ENCODE assay signal across 14 cellular contexts in genomic region chr10:62860946-62861345, GRCh38. TPM values are rescaled to one million over a fixed set of nuclear protein-coding genes. Genes with fewer than 3 reads are reported as not detected.
DNase-seq lines count a peak whose midpoint lies in the region; ATAC-seq and TF ChIP-seq lines count a peak whose summit lies in the region.
"Had no signal": no experiment of that assay in that cellular context is flagged by ENCODE, and none has a peak within 500 bp of the region (broad histone marks: within the 10 kb centered on the region; RNA-seq: fewer than 3 reads in every experiment).

No MANE protein-coding gene starts in this region.

- no peaks in the 10 kb centered on the region for H3K9me3 ChIP-seq in DND-41 (ENCODE audit: insufficient read depth, low read length, severe bottlenecking)
- no peaks in the 10 kb centered on the region for H3K9me3 ChIP-seq in Peyer's patch
- H3K9me3 ChIP-seq: gastroesophageal sphincter had no signal

- no peak for TF ChIP-seq POLR2A in Peyer's patch (IDR thresholded peaks at IDR 0.05)

- H3K36me3 ChIP-seq in DND-41 (ENCODE audit: insufficient read depth, low read length) (no peaks in the 10 kb centered on the region), Peyer's patch (no peaks in the 10 kb centered on the region)
- H3K36me3 ChIP-seq: cardiac muscle cell, gastroesophageal sphincter had no signal

- H3K27me3 ChIP-seq in DND-41 (ENCODE audit: insufficient read depth, low read length, poor library complexity) = peaks cover 3% of the 10 kb centered on the region
- H3K27me3 ChIP-seq in Peyer's patch = no peaks in the 10 kb centered on the region
- H3K27me3 ChIP-seq: gastroesophageal sphincter had no signal

- H3K4me3 ChIP-seq in DND-41 (ENCODE audit: low read depth in 1 of 2, low read length in 2 of 2) (no peak overlapping the region), Peyer's patch (no peak overlapping the region)
- H3K4me3 ChIP-seq: cardiac muscle cell, gastroesophageal sphincter, skin epidermis had no signal

- H4K20me1 ChIP-seq in DND-41 (ENCODE audit: insufficient read depth, low read length) = no peaks in the 10 kb centered on the region

- H3K79me2 ChIP-seq in DND-41 (ENCODE audit: insufficient read depth, low read length) = no peaks in the 10 kb centered on the region

- no peak overlapping the region for H3K9ac ChIP-seq in DND-41 (ENCODE audit: low read depth, low read length)

- no peak overlapping the region for H3K27ac ChIP-seq in DND-41 (ENCODE audit: low read length)
- H3K27ac ChIP-seq in Peyer's patch = no peak overlapping the region
- H3K27ac ChIP-seq: cardiac muscle cell, gastroesophageal sphincter, skin epidermis had no signal

- no peak for TF ChIP-seq CTCF in DND-41 (IDR thresholded peaks at IDR 0.05; ENCODE audit: borderline replicate concordance, extremely low read depth, low read length, poor library complexity, severe bottlenecking)
- no peak for TF ChIP-seq CTCF in Peyer's patch (IDR thresholded peaks at IDR 0.05)

- H3K4me1 ChIP-seq in DND-41 (ENCODE audit: insufficient read depth, low read length) (no peaks in the 10 kb centered on the region), Peyer's patch (no peaks in the 10 kb centered on the region)

- ATAC-seq in DND-41 (ENCODE audit: insufficient read depth, low read depth) = peak; percentile 54; the same call in 2 of the 3 replicates
- no peak for ATAC-seq in HG02763 (IDR thresholded peaks at IDR 0.05; ENCODE audit: unreplicated experiment)
- ATAC-seq: gastroesophageal sphincter had no signal

- no peak overlapping the region for H2AFZ ChIP-seq in DND-41 (ENCODE audit: low read depth, low read length)

- DNase-seq in NCI-H1417 (lab: John Stamatoyannopoulos, UW) = peak in 2 of 3 experiments; percentile 4 to 30
- no peak for DNase-seq in NCI-H1417 treated with DMSO at 0.1 percent for 48 hours (lab: John Stamatoyannopoulos, UW)
- peak; percentile 16 for DNase-seq in DND-41
- DNase-seq in RPMI7951 (ENCODE audit: low read depth) = peak; percentile 25
- peak; percentile 31 for DNase-seq in kidney tubule cell (ENCODE audit: low spot score)
- no peak for DNase-seq in Peyer's patch
- DNase-seq in activated CD8-positive, alpha-beta memory T cell treated with anti-CD3 and anti-CD28 coated beads, Interleukin-2, amount 50 U/mL, for 4 hours = no peak
- DNase-seq: NCI-H1048, NCI-H2227 treated with DMSO at 0.1 percent for 48 hours, nucleus accumbens had no signal

- H3K4me2 ChIP-seq in DND-41 (ENCODE audit: insufficient read depth, low read length) = no peak overlapping the region

RNA-seq across cellular contexts. Expression of gene EGR2, which starts 44.8 kb away (rescaled TPM):
- total RNA-seq in RPMI7951 (2014; rRNA removed; shearing (Covaris generic)) = 2.3 and 5.9 TPM in 2 replicates
- 1 to 10 TPM in 1 of 4 donors, under 1 TPM in 3; 0.53 to 5.0 (median 0.69) TPM for total RNA-seq in Peyer's patch

RNA-seq across cellular contexts. Expression of gene ADO, which starts 56.4 kb away (rescaled TPM):
- total RNA-seq in RPMI7951 (2014; rRNA removed; shearing (Covaris generic)) = 27.4 and 31.7 TPM in 2 replicates
- total RNA-seq in Peyer's patch = 10 to 100 TPM in 2 of 4 donors, 1 to 10 TPM in 2; 8.3 to 15.4 (median 12.0) TPM

Comparison
In these comparisons a context has a peak if more than half of its experiments do, and no peak if none do; other contexts are left out.
1. DNase-seq: peak in NCI-H1417 (2 of 3), DND-41 (single experiment), RPMI7951 (single experiment) and kidney tubule cell (single experiment); none in NCI-H1417 treated with DMSO at 0.1 percent for 48 hours (single experiment), Peyer's patch (0 of 3) and activated CD8-positive, alpha-beta memory T cell treated with anti-CD3 and anti-CD28 coated beads, Interleukin-2, amount 50 U/mL, for 4 hours (single experiment).